8 cellular contexts compared by ENCODE assay signal in the genomic region with DNA sequence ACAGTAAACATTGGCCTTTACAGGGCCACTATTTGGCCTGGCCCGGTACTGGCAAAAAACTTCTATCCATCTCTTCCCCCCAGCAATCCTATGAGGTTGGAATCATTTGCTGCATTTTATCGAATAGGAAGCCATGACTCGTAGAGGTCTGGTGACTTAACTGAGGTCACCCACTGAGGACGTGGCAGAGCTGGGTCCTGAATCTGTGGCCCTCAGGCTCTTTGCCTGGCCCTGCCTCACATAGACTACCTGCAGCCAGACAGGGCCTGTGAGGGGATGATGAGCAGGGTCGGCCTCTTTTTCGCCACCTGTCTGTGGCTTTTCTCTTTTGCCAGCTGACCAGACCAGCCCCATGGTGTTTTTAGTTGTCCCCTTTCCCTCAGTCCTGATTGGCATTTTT. TPM values are rescaled to one million over a fixed set of nuclear protein-coding genes. Genes with fewer than 3 reads are reported as not detected.
DNase-seq lines count a peak whose midpoint lies in the region; ATAC-seq, FAIRE-seq and TF ChIP-seq lines count a peak whose summit lies in the region.
"Had no signal": no experiment of that assay in that cellular context is flagged by ENCODE, and none has a peak within 500 bp of the region (broad histone marks: within the 10 kb centered on the region; RNA-seq: fewer than 3 reads in every experiment).

No MANE protein-coding gene starts in this region.

- peak overlapping the region; percentile 90 for H3K9ac ChIP-seq in HepG2 (ENCODE audit: insufficient read depth, low read depth, low read length)

- H3K9me3 Mint-ChIP-seq in effector memory CD8-positive, alpha-beta T cell = no peaks in the 10 kb centered on the region

- no peaks in the 10 kb centered on the region; a peak in 1 of 5 replicates for H3K27me3 ChIP-seq in HepG2 (ENCODE audit: control insufficient read depth in 1 of 2, insufficient read depth in 2 of 2, low read length in 2 of 2)
- H3K27me3 ChIP-seq in right lobe of liver = no peaks in the 10 kb centered on the region
- H3K27me3 ChIP-seq in suprapubic skin = no peaks in the 10 kb centered on the region
- H3K27me3 ChIP-seq in sigmoid colon = no peaks in the 10 kb centered on the region
- H3K27me3 ChIP-seq in SJCRH30 = no peaks in the 10 kb centered on the region
- H3K27me3 ChIP-seq: right atrium auricular region had no signal

- TF ChIP-seq POLR2A in HepG2 (IDR thresholded peaks at IDR 0.05; ENCODE audit: insufficient read depth in 1 of 2, low read depth in 2 of 2, low read length in 2 of 2) (no peak), right lobe of liver (IDR thresholded peaks at IDR 0.05) (no peak), suprapubic skin (IDR thresholded peaks at IDR 0.05) (no peak), sigmoid colon (IDR thresholded peaks at IDR 0.05) (no peak)

- H4K20me1 ChIP-seq in HepG2 (ENCODE audit: insufficient read depth, low read length) = peaks cover 16% of the 10 kb centered on the region

- peaks cover 68% of the 10 kb centered on the region for H3K4me1 ChIP-seq in HepG2 (ENCODE audit: insufficient read depth, low read length)
- H3K4me1 ChIP-seq in right lobe of liver = peaks cover 0 to 26% (median 12%) of the 10 kb centered on the region in 4 donors
- peaks cover 35% of the 10 kb centered on the region for H3K4me1 ChIP-seq in suprapubic skin
- H3K4me1 ChIP-seq in sigmoid colon = peaks cover 0 to 36% (median 30%) of the 10 kb centered on the region in 4 donors
- peaks cover 7% of the 10 kb centered on the region; the same call in 1 of the 2 replicates for H3K4me1 ChIP-seq in SJCRH30

- no peak for FAIRE-seq in HepG2 (lab: Jason Lieb, UNC)

- no peaks in the 10 kb centered on the region for H3K27me3 Mint-ChIP-seq in effector memory CD8-positive, alpha-beta T cell

- TF ChIP-seq RAD21 in HepG2 (CRISPR knock-in tag; IDR thresholded peaks at IDR 0.05) = no peak

- H3K4me3 ChIP-seq in HepG2 (replicated peaks in 1 of 3; ENCODE audit: insufficient read depth in 1 of 3, low read depth in 2 of 3, low read length in 3 of 3) (peak overlapping the region; percentile 81 to 98 (median 90); a peak in 3 of 6 replicates), right lobe of liver (no peak overlapping the region), suprapubic skin (peak overlapping the region; percentile 80), sigmoid colon (no peak overlapping the region), SJCRH30 (no peak overlapping the region)

- no TSS peak for BruUV-seq in HepG2 (replicated peaks; lab: Mats Ljungman, UMichigan)

- peak overlapping the region; percentile 91 for H3K4me2 ChIP-seq in HepG2 (ENCODE audit: low read depth, low read length)

- no peak overlapping the region for H2AFZ ChIP-seq in HepG2 (ENCODE audit: low read length)

- intact Hi-C loops in HepG2 (cut with micrococcal nuclease; ENCODE audit: unreplicated experiment) = no loop called here
- intact Hi-C loops in right lobe of liver (cut with DNase I) = no loop called here
- intact Hi-C loops in sigmoid colon (cut with DNase I) = no loop called here

- peaks cover 51% of the 10 kb centered on the region for H3K79me2 ChIP-seq in HepG2 (ENCODE audit: insufficient read depth, low read length)

- peaks cover 58% of the 10 kb centered on the region for H3K36me3 Mint-ChIP-seq in effector memory CD8-positive, alpha-beta T cell (ENCODE audit: insufficient read depth)

- peak overlapping the region; percentile 82 for H3K27ac ChIP-seq in HepG2 (ENCODE audit: extremely low read length, insufficient read depth, low read length)
- no peak overlapping the region for H3K27ac ChIP-seq in right lobe of liver
- no peak overlapping the region for H3K27ac ChIP-seq in suprapubic skin
- no peak overlapping the region for H3K27ac ChIP-seq in sigmoid colon
- H3K27ac ChIP-seq in SJCRH30 = no peak overlapping the region

- DNase-seq in HepG2 (ENCODE audit: low spot score) = no peak
- no peak for DNase-seq in right lobe of liver
- DNase-seq in effector memory CD8-positive, alpha-beta T cell = no peak
- DNase-seq in suprapubic skin (ENCODE audit: low spot score in 2 of 2) = no peak
- DNase-seq in sigmoid colon = no peak
- no peak for DNase-seq in SJCRH30
- DNase-seq: activated CD8-positive, alpha-beta memory T cell treated with anti-CD3 and anti-CD28 coated beads, Interleukin-2, amount 50 U/mL, for 48 hours had no signal

- POLR2A ChIA-PET in HepG2 (lab: Yijun Ruan, JAX) = interaction anchor here (0.6 to 4.4 kb wide), 4 partner anchors 11 to 17 kb away, joined by 3 to 28 read pairs (median 4); a partner anchor contains a TSS

- TF ChIP-seq CTCF in HepG2 (CRISPR knock-in tag; IDR thresholded peaks at IDR 0.05) (no peak), right lobe of liver (IDR thresholded peaks at IDR 0.05) (no peak), suprapubic skin (IDR thresholded peaks at IDR 0.05) (no peak), sigmoid colon (IDR thresholded peaks at IDR 0.05) (no peak)

- peaks cover 31% of the 10 kb centered on the region in 2 donors for H3K4me1 Mint-ChIP-seq in effector memory CD8-positive, alpha-beta T cell (ENCODE audit: low read depth in 2 of 2)

- peak overlapping the region in 1 of 2 donors; percentile 88 for H3K4me3 Mint-ChIP-seq in effector memory CD8-positive, alpha-beta T cell

- H3K27ac Mint-ChIP-seq in effector memory CD8-positive, alpha-beta T cell = peak overlapping the region; percentile 87 to 94

- WGBS in HepG2 (ENCODE audit: low lambda C conversion rate) = 85% methylated on average over 6 of the region's 6 CpGs
- 63% methylated on average over 5 of the region's 6 CpGs for WGBS in right lobe of liver (ENCODE audit: insufficient coverage, low coverage, low lambda C conversion rate, missing lambda C conversion rate)
- 81% methylated on average over 5 of the region's 6 CpGs for WGBS in suprapubic skin
- WGBS in sigmoid colon, 2 donors = 74 to 83% methylated on average over 6 of the region's 6 CpGs

- ATAC-seq in HepG2 = no peak
- no peak for ATAC-seq in right lobe of liver
- ATAC-seq in effector memory CD8-positive, alpha-beta T cell (replicated peaks) = no peak

- TF ChIP-seq EP300 in HepG2 (IDR thresholded peaks at IDR 0.05; ENCODE audit: low read depth in 2 of 2, low read length in 2 of 2) (no peak), HepG2 (CRISPR knock-in tag; IDR thresholded peaks at IDR 0.05; ENCODE audit: borderline replicate concordance) (no peak), suprapubic skin (IDR thresholded peaks at IDR 0.05) (no peak), sigmoid colon (IDR thresholded peaks at IDR 0.05) (no peak)

- H3K36me3 ChIP-seq in HepG2 (replicated peaks in 1 of 2; ENCODE audit: control insufficient read depth in 1 of 2, insufficient read depth in 2 of 2, low read length in 2 of 2) (peaks cover 19 to 39% of the 10 kb centered on the region in 2 experiments), right lobe of liver (peaks cover 0 to 34% (median 16%) of the 10 kb centered on the region in 4 donors), suprapubic skin (peaks cover 47% of the 10 kb centered on the region), sigmoid colon (peaks cover 3 to 64% (median 28%) of the 10 kb centered on the region in 4 donors), SJCRH30 (peaks cover 33% of the 10 kb centered on the region)

- in situ Hi-C loops in HepG2 (cut with HindIII; ENCODE audit: extremely low pct_ligation_motif_present, low pct_unique_long_range_greater_than_20kb) = loop anchor here (25.0 kb wide), 1 partner anchor 560 kb away; no protein-coding TSS in a partner anchor

- CTCF ChIA-PET in HepG2 (lab: Yijun Ruan, JAX; ENCODE audit: low intra/inter-chr PET ratio, low total read pairs) = no interaction called here

- H3K9me3 ChIP-seq in HepG2 (ENCODE audit: low read length) (no peaks in the 10 kb centered on the region), right lobe of liver (no peaks in the 10 kb centered on the region), suprapubic skin (no peaks in the 10 kb centered on the region), sigmoid colon (no peaks in the 10 kb centered on the region), SJCRH30 (replicated peaks) (no peaks in the 10 kb centered on the region)
- H3K9me3 ChIP-seq: right atrium auricular region had no signal

RNA-seq across cellular contexts. Expression of a gene that starts 1.9 kb away (rescaled TPM):
- total RNA-seq in HepG2 (2016; rRNA removed; fragmentation: Illumina TruSeq; extraction: Trizol) = 176 and 177 TPM in 2 replicates
- total RNA-seq in HepG2 (2016; cell fraction: cytosol; rRNA removed; fragmentation: Illumina TruSeq; extraction: Trizol; ENCODE audit: low read depth) = 65.7 and 77.2 TPM in 2 replicates
- 171 and 181 TPM in 2 replicates for total RNA-seq in HepG2 (2016; cell fraction: insoluble cytoplasmic fraction; rRNA removed; fragmentation: Illumina TruSeq; extraction: Trizol)
- 128 and 142 TPM in 2 replicates for total RNA-seq in HepG2 (2016; cell fraction: membrane; rRNA removed; fragmentation: Illumina TruSeq; extraction: Trizol)
- total RNA-seq in HepG2 (2016; cell fraction: nucleus; rRNA removed; fragmentation: Illumina TruSeq; extraction: Trizol) = 74.9 and 87.3 TPM in 2 replicates
- 220 and 272 TPM in 2 replicates for polyA plus RNA-seq in HepG2 (2011; rRNA removed)
- polyA plus RNA-seq in HepG2 (2011; cell fraction: cytosol; rRNA removed) = 258 and 302 TPM in 2 replicates
- polyA plus RNA-seq in HepG2 (2011; cell fraction: nucleus; rRNA removed) = 210 and 223 TPM in 2 replicates
- polyA plus RNA-seq in HepG2 (2012) = 137 and 191 TPM in 2 replicates
- 74.4 and 81.5 TPM in 2 replicates for polyA plus RNA-seq in HepG2 (2016; cell fraction: cytosol; fragmentation: Illumina TruSeq; extraction: Trizol; ENCODE audit: low read depth)
- 211 and 227 TPM in 2 replicates for polyA plus RNA-seq in HepG2 (2016; cell fraction: insoluble cytoplasmic fraction; fragmentation: Illumina TruSeq; extraction: Trizol; ENCODE audit: low read depth)
- 119 and 131 TPM in 2 replicates for polyA plus RNA-seq in HepG2 (2016; cell fraction: membrane; fragmentation: Illumina TruSeq; extraction: Trizol; ENCODE audit: low read depth)
- polyA plus RNA-seq in HepG2 (2016; cell fraction: nucleus; fragmentation: Illumina TruSeq; extraction: Trizol; ENCODE audit: insufficient read depth, low read depth) = 198 and 202 TPM in 2 replicates
- 448 and 594 TPM in 2 replicates for polyA minus RNA-seq in HepG2 (2011; rRNA and poly(A)+ RNA removed; ENCODE audit: low replicate concordance)
- polyA minus RNA-seq in HepG2 (2011; cell fraction: cytosol; rRNA and poly(A)+ RNA removed) = 140 and 151 TPM in 2 replicates
- polyA minus RNA-seq in HepG2 (2011; cell fraction: nucleus; rRNA and poly(A)+ RNA removed) = 46.2 and 53.8 TPM in 2 replicates
- 10 to 100 TPM; 43.1 to 59.7 (median 47.0) TPM for total RNA-seq in right lobe of liver
- 10 to 100 TPM; 52.0 to 66.0 (median 61.2) TPM for total RNA-seq in suprapubic skin
- total RNA-seq in sigmoid colon = 10 to 100 TPM; 39.2 to 45.6 (median 43.6) TPM
- 100 to 1,000 TPM; 118 to 155 (median 146) TPM for polyA plus RNA-seq in sigmoid colon
- 96.7 and 99.4 TPM in 2 replicates for total RNA-seq in SJCRH30 (2014; rRNA removed; shearing (Covaris generic))

RNA-seq across cellular contexts. Expression of a gene that starts 12.1 kb away (rescaled TPM):
- 925 and 999 TPM in 2 replicates for total RNA-seq in HepG2 (2016; rRNA removed; fragmentation: Illumina TruSeq; extraction: Trizol)
- total RNA-seq in HepG2 (2016; cell fraction: cytosol; rRNA removed; fragmentation: Illumina TruSeq; extraction: Trizol; ENCODE audit: low read depth) = 363 and 383 TPM in 2 replicates
- 919 and 949 TPM in 2 replicates for total RNA-seq in HepG2 (2016; cell fraction: insoluble cytoplasmic fraction; rRNA removed; fragmentation: Illumina TruSeq; extraction: Trizol)
- 400 and 482 TPM in 2 replicates for total RNA-seq in HepG2 (2016; cell fraction: membrane; rRNA removed; fragmentation: Illumina TruSeq; extraction: Trizol)
- total RNA-seq in HepG2 (2016; cell fraction: nucleus; rRNA removed; fragmentation: Illumina TruSeq; extraction: Trizol) = 406 and 421 TPM in 2 replicates
- polyA plus RNA-seq in HepG2 (2011; rRNA removed) = 1,884 and 1,912 TPM in 2 replicates
- 1,982 and 2,786 TPM in 2 replicates for polyA plus RNA-seq in HepG2 (2011; cell fraction: cytosol; rRNA removed)
- polyA plus RNA-seq in HepG2 (2011; cell fraction: nucleus; rRNA removed) = 1,265 and 1,338 TPM in 2 replicates
- polyA plus RNA-seq in HepG2 (2012) = 2,541 and 2,865 TPM in 2 replicates
- 565 and 614 TPM in 2 replicates for polyA plus RNA-seq in HepG2 (2016; cell fraction: cytosol; fragmentation: Illumina TruSeq; extraction: Trizol; ENCODE audit: low read depth)
- 1,258 and 1,452 TPM in 2 replicates for polyA plus RNA-seq in HepG2 (2016; cell fraction: insoluble cytoplasmic fraction; fragmentation: Illumina TruSeq; extraction: Trizol; ENCODE audit: low read depth)
- polyA plus RNA-seq in HepG2 (2016; cell fraction: membrane; fragmentation: Illumina TruSeq; extraction: Trizol; ENCODE audit: low read depth) = 559 and 571 TPM in 2 replicates
- 791 and 794 TPM in 2 replicates for polyA plus RNA-seq in HepG2 (2016; cell fraction: nucleus; fragmentation: Illumina TruSeq; extraction: Trizol; ENCODE audit: insufficient read depth, low read depth)
- 1,277 and 3,284 TPM in 2 replicates for polyA minus RNA-seq in HepG2 (2011; rRNA and poly(A)+ RNA removed; ENCODE audit: low replicate concordance)
- 1,933 and 2,188 TPM in 2 replicates for polyA minus RNA-seq in HepG2 (2011; cell fraction: cytosol; rRNA and poly(A)+ RNA removed)
- 380 and 520 TPM in 2 replicates for polyA minus RNA-seq in HepG2 (2011; cell fraction: nucleus; rRNA and poly(A)+ RNA removed)
- 100 to 1,000 TPM; 113 to 580 (median 345) TPM for total RNA-seq in right lobe of liver
- total RNA-seq in suprapubic skin = 100 to 1,000 TPM; 794 to 967 (median 870) TPM
- total RNA-seq in sigmoid colon = 1,000 to 10,000 TPM in 1 of 4 donors, 100 to 1,000 TPM in 3; 905 to 1,010 (median 960) TPM
- 1,000 to 10,000 TPM; 1,265 to 1,667 (median 1,498) TPM for polyA plus RNA-seq in sigmoid colon
- total RNA-seq in SJCRH30 (2014; rRNA removed; shearing (Covaris generic)) = 646 and 744 TPM in 2 replicates

RNA-seq across cellular contexts. Expression of a gene that starts 14.1 kb away (rescaled TPM):
- total RNA-seq in HepG2 (2016; rRNA removed; fragmentation: Illumina TruSeq; extraction: Trizol) (0.24 TPM in 1 of 2 replicates, not detected in the other), right lobe of liver (under 1 TPM; 0.37 to 0.68 (median 0.42) TPM), suprapubic skin (1 to 10 TPM; 2.7 to 7.6 (median 4.7) TPM), sigmoid colon (1 to 10 TPM in 3 of 4 donors, under 1 TPM in 1; 0.54 to 1.7 (median 1.1) TPM)
- 0.09 and 0.20 TPM in 2 replicates for total RNA-seq in HepG2 (2016; cell fraction: cytosol; rRNA removed; fragmentation: Illumina TruSeq; extraction: Trizol; ENCODE audit: low read depth)
- 0.16 and 0.37 TPM in 2 replicates for total RNA-seq in HepG2 (2016; cell fraction: insoluble cytoplasmic fraction; rRNA removed; fragmentation: Illumina TruSeq; extraction: Trizol)
- 0.21 and 0.22 TPM in 2 replicates for total RNA-seq in HepG2 (2016; cell fraction: membrane; rRNA removed; fragmentation: Illumina TruSeq; extraction: Trizol)
- total RNA-seq in HepG2 (2016; cell fraction: nucleus; rRNA removed; fragmentation: Illumina TruSeq; extraction: Trizol) = 0.25 and 0.47 TPM in 2 replicates
- polyA plus RNA-seq in HepG2 (2011; rRNA removed) (0.42 and 0.51 TPM in 2 replicates), sigmoid colon (1 to 10 TPM in 1 of 3 donors, under 1 TPM in 2; 0.23 to 1.1 (median 0.60) TPM)
- 0.08 and 0.24 TPM in 2 replicates for polyA plus RNA-seq in HepG2 (2011; cell fraction: cytosol; rRNA removed)
- polyA plus RNA-seq in HepG2 (2011; cell fraction: nucleus; rRNA removed) = 1.6 and 1.8 TPM in 2 replicates
- 0.36 and 0.44 TPM in 2 replicates for polyA plus RNA-seq in HepG2 (2012)
- 0.35 and 0.51 TPM in 2 replicates for polyA plus RNA-seq in HepG2 (2016; cell fraction: cytosol; fragmentation: Illumina TruSeq; extraction: Trizol; ENCODE audit: low read depth)
- 0.25 and 0.34 TPM in 2 replicates for polyA plus RNA-seq in HepG2 (2016; cell fraction: insoluble cytoplasmic fraction; fragmentation: Illumina TruSeq; extraction: Trizol; ENCODE audit: low read depth)
- 0.39 and 0.63 TPM in 2 replicates for polyA plus RNA-seq in HepG2 (2016; cell fraction: membrane; fragmentation: Illumina TruSeq; extraction: Trizol; ENCODE audit: low read depth)
- 0.78 and 1.4 TPM in 2 replicates for polyA plus RNA-seq in HepG2 (2016; cell fraction: nucleus; fragmentation: Illumina TruSeq; extraction: Trizol; ENCODE audit: insufficient read depth, low read depth)
- 1.1 TPM in 1 of 2 replicates, not detected in the other for polyA minus RNA-seq in HepG2 (2011; rRNA and poly(A)+ RNA removed; ENCODE audit: low replicate concordance)
- not detected in 2 replicates for polyA minus RNA-seq in HepG2 (2011; cell fraction: cytosol; rRNA and poly(A)+ RNA removed)
- polyA minus RNA-seq in HepG2 (2011; cell fraction: nucleus; rRNA and poly(A)+ RNA removed) = 0.39 and 0.62 TPM in 2 replicates
- total RNA-seq in SJCRH30 (2014; rRNA removed; shearing (Covaris generic)) = 0.18 and 0.73 TPM in 2 replicates

RNA-seq across cellular contexts. Expression of a gene that starts 18.4 kb away (rescaled TPM):
- total RNA-seq in HepG2 (2016; rRNA removed; fragmentation: Illumina TruSeq; extraction: Trizol) (4.8 and 5.4 TPM in 2 replicates), right lobe of liver (10 to 100 TPM; 13.5 to 46.5 (median 21.9) TPM), suprapubic skin (100 to 1,000 TPM; 138 to 197 (median 195) TPM), sigmoid colon (100 to 1,000 TPM in 2 of 4 donors, 10 to 100 TPM in 2; 82.1 to 110 (median 103) TPM)
- total RNA-seq in HepG2 (2016; cell fraction: cytosol; rRNA removed; fragmentation: Illumina TruSeq; extraction: Trizol; ENCODE audit: low read depth) = 15.6 and 18.9 TPM in 2 replicates
- total RNA-seq in HepG2 (2016; cell fraction: insoluble cytoplasmic fraction; rRNA removed; fragmentation: Illumina TruSeq; extraction: Trizol) = 3.6 and 7.4 TPM in 2 replicates
- 16.8 and 17.0 TPM in 2 replicates for total RNA-seq in HepG2 (2016; cell fraction: membrane; rRNA removed; fragmentation: Illumina TruSeq; extraction: Trizol)
- total RNA-seq in HepG2 (2016; cell fraction: nucleus; rRNA removed; fragmentation: Illumina TruSeq; extraction: Trizol) = 3.7 and 3.9 TPM in 2 replicates
- polyA plus RNA-seq in HepG2 (2011; rRNA removed) (47.0 and 63.6 TPM in 2 replicates), sigmoid colon (100 to 1,000 TPM in 2 of 3 donors, 10 to 100 TPM in 1; 57.6 to 126 (median 107) TPM)
- polyA plus RNA-seq in HepG2 (2011; cell fraction: cytosol; rRNA removed) = 39.4 and 54.7 TPM in 2 replicates
- 83.9 and 94.9 TPM in 2 replicates for polyA plus RNA-seq in HepG2 (2011; cell fraction: nucleus; rRNA removed)
- polyA plus RNA-seq in HepG2 (2012) = 69.8 and 96.9 TPM in 2 replicates
- polyA plus RNA-seq in HepG2 (2016; cell fraction: cytosol; fragmentation: Illumina TruSeq; extraction: Trizol; ENCODE audit: low read depth) = 32.9 and 34.4 TPM in 2 replicates
- polyA plus RNA-seq in HepG2 (2016; cell fraction: insoluble cytoplasmic fraction; fragmentation: Illumina TruSeq; extraction: Trizol; ENCODE audit: low read depth) = 7.4 and 9.0 TPM in 2 replicates
- 23.4 and 24.5 TPM in 2 replicates for polyA plus RNA-seq in HepG2 (2016; cell fraction: membrane; fragmentation: Illumina TruSeq; extraction: Trizol; ENCODE audit: low read depth)
- 12.2 and 14.9 TPM in 2 replicates for polyA plus RNA-seq in HepG2 (2016; cell fraction: nucleus; fragmentation: Illumina TruSeq; extraction: Trizol; ENCODE audit: insufficient read depth, low read depth)
- 4.9 and 32.0 TPM in 2 replicates for polyA minus RNA-seq in HepG2 (2011; rRNA and poly(A)+ RNA removed; ENCODE audit: low replicate concordance)
- 14.5 and 16.8 TPM in 2 replicates for polyA minus RNA-seq in HepG2 (2011; cell fraction: cytosol; rRNA and poly(A)+ RNA removed)
- polyA minus RNA-seq in HepG2 (2011; cell fraction: nucleus; rRNA and poly(A)+ RNA removed) = 7.6 and 11.2 TPM in 2 replicates
- total RNA-seq in SJCRH30 (2014; rRNA removed; shearing (Covaris generic)) = 10.3 and 13.0 TPM in 2 replicates

RNA-seq across cellular contexts. Expression of a gene that starts 35.7 kb away (rescaled TPM):
- 14.3 and 20.6 TPM in 2 replicates for total RNA-seq in HepG2 (2016; rRNA removed; fragmentation: Illumina TruSeq; extraction: Trizol)
- 77.8 and 81.7 TPM in 2 replicates for total RNA-seq in HepG2 (2016; cell fraction: cytosol; rRNA removed; fragmentation: Illumina TruSeq; extraction: Trizol; ENCODE audit: low read depth)
- 18.6 and 20.5 TPM in 2 replicates for total RNA-seq in HepG2 (2016; cell fraction: insoluble cytoplasmic fraction; rRNA removed; fragmentation: Illumina TruSeq; extraction: Trizol)
- 48.3 and 54.4 TPM in 2 replicates for total RNA-seq in HepG2 (2016; cell fraction: membrane; rRNA removed; fragmentation: Illumina TruSeq; extraction: Trizol)
- 7.6 and 12.3 TPM in 2 replicates for total RNA-seq in HepG2 (2016; cell fraction: nucleus; rRNA removed; fragmentation: Illumina TruSeq; extraction: Trizol)
- 18.7 and 21.2 TPM in 2 replicates for polyA plus RNA-seq in HepG2 (2011; rRNA removed)
- polyA plus RNA-seq in HepG2 (2011; cell fraction: cytosol; rRNA removed) = 12.2 and 14.1 TPM in 2 replicates
- polyA plus RNA-seq in HepG2 (2011; cell fraction: nucleus; rRNA removed) = 55.4 and 67.8 TPM in 2 replicates
- 10.4 and 27.8 TPM in 2 replicates for polyA plus RNA-seq in HepG2 (2012)
- 113 and 123 TPM in 2 replicates for polyA plus RNA-seq in HepG2 (2016; cell fraction: cytosol; fragmentation: Illumina TruSeq; extraction: Trizol; ENCODE audit: low read depth)
- polyA plus RNA-seq in HepG2 (2016; cell fraction: insoluble cytoplasmic fraction; fragmentation: Illumina TruSeq; extraction: Trizol; ENCODE audit: low read depth) = 19.3 and 21.1 TPM in 2 replicates
- 79.9 and 83.9 TPM in 2 replicates for polyA plus RNA-seq in HepG2 (2016; cell fraction: membrane; fragmentation: Illumina TruSeq; extraction: Trizol; ENCODE audit: low read depth)
- polyA plus RNA-seq in HepG2 (2016; cell fraction: nucleus; fragmentation: Illumina TruSeq; extraction: Trizol; ENCODE audit: insufficient read depth, low read depth) = 23.3 and 24.8 TPM in 2 replicates
- polyA minus RNA-seq in HepG2 (2011; rRNA and poly(A)+ RNA removed; ENCODE audit: low replicate concordance) = 11.3 and 12.4 TPM in 2 replicates
- 4.6 and 9.4 TPM in 2 replicates for polyA minus RNA-seq in HepG2 (2011; cell fraction: cytosol; rRNA and poly(A)+ RNA removed)
- polyA minus RNA-seq in HepG2 (2011; cell fraction: nucleus; rRNA and poly(A)+ RNA removed) = 8.9 and 9.7 TPM in 2 replicates
- total RNA-seq in right lobe of liver = 1 to 10 TPM in 4 of 6 experiments, under 1 TPM in 1, not detected in 1; 0.19 to 2.3 (median 2.3) TPM
- total RNA-seq in suprapubic skin = 10 to 100 TPM in 3 of 4 donors, 1 to 10 TPM in 1; 8.7 to 40.0 (median 12.5) TPM
- total RNA-seq in sigmoid colon = 1 to 10 TPM in 3 of 4 donors, under 1 TPM in 1; 0.54 to 8.0 (median 2.9) TPM
- 10 to 100 TPM; 17.4 to 68.8 (median 19.0) TPM for polyA plus RNA-seq in sigmoid colon
- 1.0 and 1.1 TPM in 2 replicates for total RNA-seq in SJCRH30 (2014; rRNA removed; shearing (Covaris generic))

Comparison
In these comparisons a context has a peak if more than half of its experiments do, and no peak if none do; other contexts are left out.
1. H3K4me3 ChIP-seq: peak in HepG2 (3 of 3) and suprapubic skin (single experiment); none in right lobe of liver (0 of 3), sigmoid colon (0 of 4) and SJCRH30 (single experiment).